Comparison of ENCODE assay signal across 10 cellular contexts in genomic region chr6:57313711-57314471, GRCh38. TPM values are rescaled to one million over a fixed set of nuclear protein-coding genes. Genes with fewer than 3 reads are reported as not detected.
DNase-seq lines count a peak whose midpoint lies in the region; ATAC-seq, FAIRE-seq and TF ChIP-seq lines count a peak whose summit lies in the region.
"Had no signal": no experiment of that assay in that cellular context is flagged by ENCODE, and none has a peak within 500 bp of the region (broad histone marks: within the 10 kb centered on the region; RNA-seq: fewer than 3 reads in every experiment).

No MANE protein-coding gene starts in this region.

- H2BK120ac ChIP-seq in trophoblast cell (ENCODE audit: insufficient read depth, low read length, poor library complexity): no peak overlapping the region

- H2BK12ac ChIP-seq in trophoblast cell (ENCODE audit: low read length): no peak overlapping the region

- TF ChIP-seq POLR2A in heart left ventricle (IDR thresholded peaks at IDR 0.05): no peak

- H3K27me3 ChIP-seq in heart left ventricle: no peaks in the 10 kb centered on the region
- no peaks in the 10 kb centered on the region for H3K27me3 ChIP-seq in bronchial epithelial cell (ENCODE audit: control insufficient read depth, insufficient read depth, low read length)
- H3K27me3 ChIP-seq in trophoblast cell (ENCODE audit: insufficient read depth, low read length): no peaks in the 10 kb centered on the region

- H3K23ac ChIP-seq in trophoblast cell (ENCODE audit: low read length): no peak overlapping the region

- POLR2A ChIA-PET in HEK293T (lab: Yijun Ruan, JAX): interaction anchor here (1.1 kb wide), 1 partner anchor 92 kb away, joined by 4 read pairs; the partner anchor contains the start of gene RAB23

- CTCF ChIA-PET in HEK293T (lab: Yijun Ruan, JAX): interaction anchor here (0.6 to 4.1 kb wide), 2 partner anchors 47 to 604 kb away, joined by 3 to 21 read pairs; no protein-coding TSS in a partner anchor
- CTCF ChIA-PET in activated naive CD4-positive, alpha-beta T cell treated with anti-CD3 and anti-CD28 coated beads for 36 hours (lab: Charles Lee): interaction anchor here (0.5 to 9.6 kb wide), 6 partner anchors 19 to 422 kb away, joined by 3 to 97 read pairs (median 5); no protein-coding TSS in a partner anchor
- CTCF ChIA-PET in activated naive CD4-positive, alpha-beta T cell treated with anti-CD3 and anti-CD28 coated beads, Interleukin-2, amount 10 ng/mL, durations not matched to agents 7 days and 5 days (lab: Charles Lee): interaction anchor here (0.8 to 4.8 kb wide), 3 partner anchors 30 to 410 kb away, joined by 3 to 109 read pairs (median 3); no protein-coding TSS in a partner anchor

- FAIRE-seq in bronchial epithelial cell (lab: Jason Lieb, UNC): peak; percentile 7

- no peak overlapping the region for H3K9ac ChIP-seq in trophoblast cell (ENCODE audit: low read length)

- peak; percentile 37 to 67 (median 57) for ATAC-seq in heart left ventricle
- no peak for ATAC-seq in Right ventricle myocardium superior (ENCODE audit: poor library complexity)

- H3K79me1 ChIP-seq in trophoblast cell (ENCODE audit: low read length): peaks cover 6% of the 10 kb centered on the region

- peaks cover 4% of the 10 kb centered on the region for H3K79me2 ChIP-seq in trophoblast cell (ENCODE audit: control insufficient read depth, insufficient read depth, low read length, poor library complexity)

- H3K27ac ChIP-seq in heart left ventricle: peak overlapping the region in 8 of 12 donors; percentile 35 to 85 (median 60)
- H3K27ac ChIP-seq in trophoblast cell (ENCODE audit: low read depth, low read length): no peak overlapping the region

- no peak overlapping the region for H4K8ac ChIP-seq in trophoblast cell (ENCODE audit: low read depth, low read length)

- H2BK5ac ChIP-seq in trophoblast cell (ENCODE audit: low read depth, low read length, poor library complexity): no peak overlapping the region

- H3K4me2 ChIP-seq in trophoblast cell (ENCODE audit: low read length): no peak overlapping the region

- no peak overlapping the region for H4K12ac ChIP-seq in trophoblast cell (ENCODE audit: low read depth, low read length)

- DNase-seq in heart left ventricle: no peak
- no peak for DNase-seq in Right ventricle myocardium superior
- DNase-seq in bronchial epithelial cell (ENCODE audit: low read depth): peak; percentile 94
- peak; percentile 46 to 90 for DNase-seq in lung microvascular endothelial cell (ENCODE audit: low read depth in 2 of 2)
- DNase-seq in trophoblast cell: no peak
- DNase-seq in HEK293T (ENCODE audit: extremely low spot score): no peak
- no peak for DNase-seq in activated naive CD4-positive, alpha-beta T cell treated with anti-CD3 and anti-CD28 coated beads for 36 hours
- no peak for DNase-seq in activated naive CD4-positive, alpha-beta T cell treated with anti-CD3 and anti-CD28 coated beads, Interleukin-2, amount 10 ng/mL, durations not matched to agents 7 days and 5 days
- DNase-seq: C1 segment of cervical spinal cord, NCI-H187 had no signal

- no peaks in the 10 kb centered on the region for H3K27me3 Mint-ChIP-seq in activated naive CD4-positive, alpha-beta T cell treated with anti-CD3 and anti-CD28 coated beads for 36 hours (ENCODE audit: low read depth)
- H3K27me3 Mint-ChIP-seq in activated naive CD4-positive, alpha-beta T cell treated with anti-CD3 and anti-CD28 coated beads, Interleukin-2, amount 10 ng/mL, durations not matched to agents 7 days and 5 days: peaks cover 21% of the 10 kb centered on the region

- no peak overlapping the region for H2AFZ ChIP-seq in trophoblast cell (ENCODE audit: insufficient read depth, low read length, poor library complexity)

- no peak overlapping the region for H3K4me3 ChIP-seq in heart left ventricle
- no peak overlapping the region for H3K4me3 ChIP-seq in bronchial epithelial cell (ENCODE audit: low read depth, low read length)
- no peak overlapping the region for H3K4me3 ChIP-seq in trophoblast cell (ENCODE audit: low read depth, low read length)

- intact Hi-C loops in heart left ventricle (cut with DNase I): loop anchor here in 6 of 10 donors (2.0 to 10.0 kb wide), 4 partner anchors 123 to 289 kb away; partner anchors contain the start of genes BAG2 (in 3 of the 6) and KIAA1586 (in 1 of the 6)
- intact Hi-C loops in Right ventricle myocardium superior (cut with DNase I): loop anchor here (10.0 kb wide), 1 partner anchor 129 kb away; no protein-coding TSS in a partner anchor
- intact Hi-C loops in activated naive CD4-positive, alpha-beta T cell treated with anti-CD3 and anti-CD28 coated beads for 36 hours (cut with micrococcal nuclease): no loop called here

- no peaks in the 10 kb centered on the region for H3K9me3 Mint-ChIP-seq in activated naive CD4-positive, alpha-beta T cell treated with anti-CD3 and anti-CD28 coated beads for 36 hours
- H3K9me3 Mint-ChIP-seq in activated naive CD4-positive, alpha-beta T cell treated with anti-CD3 and anti-CD28 coated beads, Interleukin-2, amount 10 ng/mL, durations not matched to agents 7 days and 5 days: no peaks in the 10 kb centered on the region

- H3K36me3 Mint-ChIP-seq in activated naive CD4-positive, alpha-beta T cell treated with anti-CD3 and anti-CD28 coated beads for 36 hours (ENCODE audit: low read depth): peaks cover 9% of the 10 kb centered on the region
- H3K36me3 Mint-ChIP-seq in activated naive CD4-positive, alpha-beta T cell treated with anti-CD3 and anti-CD28 coated beads, Interleukin-2, amount 10 ng/mL, durations not matched to agents 7 days and 5 days: peaks cover 6% of the 10 kb centered on the region

- WGBS in heart left ventricle, 4 donors: 74 to 79% (median 76%) methylated on average over 10 to 12 of the region's 12 CpGs
- WGBS in trophoblast cell (ENCODE audit: extremely low coverage, insufficient coverage, insufficient read length): no CpG with 5 or more reads among the region's 12 CpGs

- H3K9me3 ChIP-seq in heart left ventricle: no peaks in the 10 kb centered on the region
- peaks cover 5% of the 10 kb centered on the region for H3K9me3 ChIP-seq in trophoblast cell (ENCODE audit: insufficient read depth, low read depth, low read length)

- no peak overlapping the region for H4K91ac ChIP-seq in trophoblast cell (ENCODE audit: low read depth, low read length)

- no peak overlapping the region for H3K27ac Mint-ChIP-seq in activated naive CD4-positive, alpha-beta T cell treated with anti-CD3 and anti-CD28 coated beads for 36 hours
- H3K27ac Mint-ChIP-seq in activated naive CD4-positive, alpha-beta T cell treated with anti-CD3 and anti-CD28 coated beads, Interleukin-2, amount 10 ng/mL, durations not matched to agents 7 days and 5 days: no peak overlapping the region

- H3K4me3 Mint-ChIP-seq in activated naive CD4-positive, alpha-beta T cell treated with anti-CD3 and anti-CD28 coated beads for 36 hours: no peak overlapping the region
- no peak overlapping the region for H3K4me3 Mint-ChIP-seq in activated naive CD4-positive, alpha-beta T cell treated with anti-CD3 and anti-CD28 coated beads, Interleukin-2, amount 10 ng/mL, durations not matched to agents 7 days and 5 days

- TF ChIP-seq CTCF in heart left ventricle (IDR thresholded peaks at IDR 0.05): no peak
- no peak for TF ChIP-seq CTCF in bronchial epithelial cell (IDR thresholded peaks at IDR 0.05; ENCODE audit: insufficient read depth, low read length, severe bottlenecking)

- H3K4me1 ChIP-seq in heart left ventricle (peaks cover 0 to 21% (median 9%) of the 10 kb centered on the region in 12 donors), trophoblast cell (ENCODE audit: control insufficient read depth in 1 of 2, insufficient read depth in 2 of 2, low read length in 2 of 2) (no peaks in the 10 kb centered on the region)

- H3K4me1 Mint-ChIP-seq in activated naive CD4-positive, alpha-beta T cell treated with anti-CD3 and anti-CD28 coated beads for 36 hours (ENCODE audit: low read depth): peaks cover 7% of the 10 kb centered on the region
- H3K4me1 Mint-ChIP-seq in activated naive CD4-positive, alpha-beta T cell treated with anti-CD3 and anti-CD28 coated beads, Interleukin-2, amount 10 ng/mL, durations not matched to agents 7 days and 5 days: peaks cover 16% of the 10 kb centered on the region

- H3K18ac ChIP-seq in trophoblast cell (ENCODE audit: low read length): no peak overlapping the region

- no peak overlapping the region for H3K14ac ChIP-seq in trophoblast cell (ENCODE audit: low read length)

- H2AK5ac ChIP-seq in trophoblast cell (ENCODE audit: low read length): no peak overlapping the region

- H3K4ac ChIP-seq in trophoblast cell (ENCODE audit: low read depth, low read length): no peak overlapping the region

- H3K36me3 ChIP-seq in heart left ventricle (peaks cover 0 to under 1% (median 0%) of the 10 kb centered on the region in 9 donors), bronchial epithelial cell (ENCODE audit: control insufficient read depth, insufficient read depth, low read length) (no peaks in the 10 kb centered on the region), trophoblast cell (ENCODE audit: control insufficient read depth in 1 of 2, insufficient read depth in 2 of 2, low read length in 2 of 2) (no peaks in the 10 kb centered on the region)

TF ChIP-seq in HEK293T, 16 proteins besides CTCF, POLR2A, EP300 and RAD21:
- TF ChIP-seq BHLHE40 (IDR thresholded peaks at IDR 0.05; ENCODE audit: borderline replicate concordance) (no peak), FOXM1 (IDR thresholded peaks at IDR 0.05; ENCODE audit: borderline replicate concordance) (no peak), L3MBTL2 (conservative IDR thresholded peaks at IDR 0.05) (no peak), FOXA1 (IDR thresholded peaks at IDR 0.05) (no peak), FOXK2 (IDR thresholded peaks at IDR 0.05) (no peak), ARNT (IDR thresholded peaks at IDR 0.05) (no peak), HDGF (IDR thresholded peaks at IDR 0.05; ENCODE audit: borderline replicate concordance) (no peak), ELF4 (IDR thresholded peaks at IDR 0.05) (no peak), NFRKB (IDR thresholded peaks at IDR 0.05) (no peak)
- TF ChIP-seq, protein P1, sequence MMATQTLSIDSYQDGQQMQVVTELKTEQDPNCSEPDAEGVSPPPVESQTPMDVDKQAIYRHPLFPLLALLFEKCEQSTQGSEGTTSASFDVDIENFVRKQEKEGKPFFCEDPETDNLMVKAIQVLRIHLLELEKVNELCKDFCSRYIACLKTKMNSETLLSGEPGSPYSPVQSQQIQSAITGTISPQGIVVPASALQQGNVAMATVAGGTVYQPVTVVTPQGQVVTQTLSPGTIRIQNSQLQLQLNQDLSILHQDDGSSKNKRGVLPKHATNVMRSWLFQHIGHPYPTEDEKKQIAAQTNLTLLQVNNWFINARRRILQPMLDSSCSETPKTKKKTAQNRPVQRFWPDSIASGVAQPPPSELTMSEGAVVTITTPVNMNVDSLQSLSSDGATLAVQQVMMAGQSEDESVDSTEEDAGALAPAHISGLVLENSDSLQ (IDR thresholded peaks at IDR 0.05): no peak

RNA-seq across cellular contexts. Expression of gene PRIM2, which starts 3.5 kb away (rescaled TPM):
- 1 to 10 TPM; 3.1 to 5.4 (median 4.4) TPM for total RNA-seq in heart left ventricle
- polyA plus RNA-seq in heart left ventricle: 1 to 10 TPM; 1.6 to 4.8 TPM
- 3.1 TPM for total RNA-seq in Right ventricle myocardium superior
- 10.1 and 14.7 TPM in 2 replicates for total RNA-seq in bronchial epithelial cell
- total RNA-seq in lung microvascular endothelial cell: 7.7 and 8.9 TPM in 2 replicates
- 18.8 and 21.0 TPM in 2 replicates for polyA plus RNA-seq in trophoblast cell (2013)
- total RNA-seq in activated naive CD4-positive, alpha-beta T cell treated with anti-CD3 and anti-CD28 coated beads for 36 hours: 10 to 100 TPM; 51.5 to 52.0 TPM

Comparison
In these comparisons a context has a peak if more than half of its experiments do, and no peak if none do; other contexts are left out.
1. DNase-seq: peak in bronchial epithelial cell (single experiment) and lung microvascular endothelial cell (2 of 2); none in heart left ventricle (0 of 5), Right ventricle myocardium superior (single experiment), trophoblast cell (0 of 2), HEK293T (single experiment), activated naive CD4-positive, alpha-beta T cell treated with anti-CD3 and anti-CD28 coated beads for 36 hours (single experiment) and activated naive CD4-positive, alpha-beta T cell treated with anti-CD3 and anti-CD28 coated beads, Interleukin-2, amount 10 ng/mL, durations not matched to agents 7 days and 5 days (single experiment).